8 cellular contexts compared by ENCODE assay signal in genomic region chr20:48620486-48621255, GRCh38.
A peak's percentile ranks its signal among the peaks of the same experiment; 100 is the strongest.
DNase-seq lines count a peak whose midpoint lies in the region; ATAC-seq lines count a peak whose summit lies in the region.

No MANE protein-coding gene starts in this region.

- DNase-seq in DMS 273 treated with DMSO at 0.1 percent for 48 hours (lab: John Stamatoyannopoulos, UW) = peak; percentile 66
- peak; percentile 67 to 90 for DNase-seq in NCI-H524 (lab: John Stamatoyannopoulos, UW)
- peak; percentile 78 for DNase-seq in activated CD4-positive, alpha-beta T cell treated with anti-CD3 and anti-CD28 coated beads, Interleukin-2, amount 10 ng/mL, durations not matched to agents 7 days and 5 days
- DNase-seq in left lobe of liver (ENCODE audit: low spot score) = peak; percentile 94
- peak; percentile 79 for DNase-seq in stimulated activated CD4-positive, alpha-beta T cell treated with anti-CD3 and anti-CD28 coated beads, Interleukin-1b, Interleukin-23, amount 100 ng/mL, for 48 hours

- peak; percentile 61 for ATAC-seq in HG03135 (IDR thresholded peaks at IDR 0.05; ENCODE audit: unreplicated experiment)
- peak; percentile 96 for ATAC-seq in left lobe of liver
- ATAC-seq in HG02970 (IDR thresholded peaks at IDR 0.05; ENCODE audit: low FRiP score, unreplicated experiment) = no peak

- H3K27ac Mint-ChIP-seq in activated CD4-positive, alpha-beta T cell treated with anti-CD3 and anti-CD28 coated beads, Interleukin-2, amount 10 ng/mL, durations not matched to agents 7 days and 5 days = peak overlapping the region; percentile 61
- H3K27ac Mint-ChIP-seq in dendritic cell treated with granulocyte-macrophage colony-stimulating factor and Interleukin-4, amounts not matched to agents 40 ng/mL and 50 ng/mL, for 4 days = no peak overlapping the region

- H3K36me3 Mint-ChIP-seq in activated CD4-positive, alpha-beta T cell treated with anti-CD3 and anti-CD28 coated beads, Interleukin-2, amount 10 ng/mL, durations not matched to agents 7 days and 5 days (ENCODE audit: low read depth) = peaks cover 3% of the 10 kb centered on the region
- H3K36me3 Mint-ChIP-seq in dendritic cell treated with granulocyte-macrophage colony-stimulating factor and Interleukin-4, amounts not matched to agents 40 ng/mL and 50 ng/mL, for 4 days (ENCODE audit: low read depth) = peaks cover 32% of the 10 kb centered on the region

- CTCF ChIA-PET in activated CD4-positive, alpha-beta T cell treated with anti-CD3 and anti-CD28 coated beads, Interleukin-2, amount 10 ng/mL, durations not matched to agents 7 days and 5 days (lab: Charles Lee) = interaction anchor here (0.6 to 4.0 kb wide), 26 partner anchors 8 to 1422 kb away, joined by 3 to 20 read pairs (median 3); no protein-coding TSS in a partner anchor

- H3K9me3 Mint-ChIP-seq in activated CD4-positive, alpha-beta T cell treated with anti-CD3 and anti-CD28 coated beads, Interleukin-2, amount 10 ng/mL, durations not matched to agents 7 days and 5 days = no peaks in the 10 kb centered on the region
- H3K9me3 Mint-ChIP-seq in dendritic cell treated with granulocyte-macrophage colony-stimulating factor and Interleukin-4, amounts not matched to agents 40 ng/mL and 50 ng/mL, for 4 days = no peaks in the 10 kb centered on the region

- H3K4me1 Mint-ChIP-seq in activated CD4-positive, alpha-beta T cell treated with anti-CD3 and anti-CD28 coated beads, Interleukin-2, amount 10 ng/mL, durations not matched to agents 7 days and 5 days = peaks cover 12% of the 10 kb centered on the region
- peaks cover 32% of the 10 kb centered on the region for H3K4me1 Mint-ChIP-seq in dendritic cell treated with granulocyte-macrophage colony-stimulating factor and Interleukin-4, amounts not matched to agents 40 ng/mL and 50 ng/mL, for 4 days (ENCODE audit: low read depth)

- H3K4me3 Mint-ChIP-seq in activated CD4-positive, alpha-beta T cell treated with anti-CD3 and anti-CD28 coated beads, Interleukin-2, amount 10 ng/mL, durations not matched to agents 7 days and 5 days = peak overlapping the region; percentile 37
- H3K4me3 Mint-ChIP-seq in dendritic cell treated with granulocyte-macrophage colony-stimulating factor and Interleukin-4, amounts not matched to agents 40 ng/mL and 50 ng/mL, for 4 days = peak overlapping the region; percentile 55

- intact Hi-C loops in dendritic cell treated with granulocyte-macrophage colony-stimulating factor and Interleukin-4, amounts not matched to agents 40 ng/mL and 50 ng/mL, for 4 days (cut with micrococcal nuclease) = loop anchor here (1.0 to 5.0 kb wide), 3 partner anchors 834 to 958 kb away; no protein-coding TSS in a partner anchor

- POLR2A ChIA-PET in activated CD4-positive, alpha-beta T cell treated with anti-CD3 and anti-CD28 coated beads, Interleukin-2, amount 10 ng/mL, durations not matched to agents 7 days and 5 days (lab: Charles Lee) = interaction anchor here (0.7 kb wide), 1 partner anchor 15 kb away, joined by 4 read pairs; no protein-coding TSS in a partner anchor

- H3K27me3 Mint-ChIP-seq in activated CD4-positive, alpha-beta T cell treated with anti-CD3 and anti-CD28 coated beads, Interleukin-2, amount 10 ng/mL, durations not matched to agents 7 days and 5 days = no peaks in the 10 kb centered on the region
- peaks cover 8% of the 10 kb centered on the region for H3K27me3 Mint-ChIP-seq in dendritic cell treated with granulocyte-macrophage colony-stimulating factor and Interleukin-4, amounts not matched to agents 40 ng/mL and 50 ng/mL, for 4 days
